Comparison of ENCODE assay signal across 20 cellular contexts in genomic region chr5:16896767-16897166, GRCh38. TPM values are rescaled to one million over a fixed set of nuclear protein-coding genes. Genes with fewer than 3 reads are reported as not detected.
DNase-seq lines count a peak whose midpoint lies in the region; ATAC-seq and TF ChIP-seq lines count a peak whose summit lies in the region.
"Had no signal": no experiment of that assay in that cellular context is flagged by ENCODE, and none has a peak within 500 bp of the region (broad histone marks: within the 10 kb centered on the region; RNA-seq: fewer than 3 reads in every experiment).

No MANE protein-coding gene starts in this region.

- CTCF ChIA-PET in WTC11 (lab: Charles Lee), result interaction anchor here (1.2 to 1.5 kb wide), 2 partner anchors 236 to 293 kb away, joined by 4 to 6 read pairs; no protein-coding TSS in a partner anchor
- CTCF ChIA-PET in activated CD4-positive, alpha-beta T cell treated with anti-CD3 and anti-CD28 coated beads, Interleukin-2, amount 10 ng/mL, durations not matched to agents 7 days and 5 days (lab: Charles Lee), result no interaction called here

- H4K8ac ChIP-seq in mesendoderm (ENCODE audit: low read depth, low read length), result no peak overlapping the region

- intact Hi-C loops in stomach (cut with DNase I; ENCODE audit: low total_unique reads), result no loop called here

- TF ChIP-seq EP300 in stomach (IDR thresholded peaks at IDR 0.05), result no peak

- H3K4me3 Mint-ChIP-seq in WTC11, result peak overlapping the region; percentile 8; the same call in 1 of the 2 replicates
- H3K4me3 Mint-ChIP-seq in activated CD4-positive, alpha-beta T cell treated with anti-CD3 and anti-CD28 coated beads, Interleukin-2, amount 10 ng/mL, durations not matched to agents 7 days and 5 days, result no peak overlapping the region
- H3K4me3 Mint-ChIP-seq: activated CD4-positive, alpha-beta memory T cell treated with anti-CD3 and anti-CD28 coated beads, Interleukin-2, amount 10 ng/mL, durations not matched to agents 7 days and 5 days; memory B cell; stimulated activated naive CD8-positive, alpha-beta T cell treated with anti-CD3 and anti-CD28 coated beads, Interleukin-15, amount 100 ng/mL, for 72 hours had no signal

- H3K23ac ChIP-seq in mesendoderm (ENCODE audit: low read length), result no peak overlapping the region

- no peak overlapping the region for H4K5ac ChIP-seq in mesendoderm (ENCODE audit: low read length)

- H3K27me3 ChIP-seq in HUES48 (ENCODE audit: control insufficient read depth, insufficient read depth, low read length) (no peaks in the 10 kb centered on the region), mesendoderm (ENCODE audit: insufficient read depth, low read length, poor library complexity) (no peaks in the 10 kb centered on the region), stomach (no peaks in the 10 kb centered on the region)
- H3K27me3 ChIP-seq: upper lobe of left lung had no signal

- H3K4me3 ChIP-seq in HUES48 (ENCODE audit: low read depth, low read length), result no peak overlapping the region
- H3K4me3 ChIP-seq in mesendoderm (ENCODE audit: low read length), result no peak overlapping the region
- no peak overlapping the region for H3K4me3 ChIP-seq in stomach
- H3K4me3 ChIP-seq: upper lobe of left lung had no signal

- H3K79me2 ChIP-seq in mesendoderm (ENCODE audit: control insufficient read depth, insufficient read depth, low read length), result peaks cover 7% of the 10 kb centered on the region

- H3K4ac ChIP-seq in mesendoderm (ENCODE audit: low read depth, low read length), result no peak overlapping the region

- no peaks in the 10 kb centered on the region for H3K36me3 ChIP-seq in HUES48 (ENCODE audit: control insufficient read depth, insufficient read depth, low read length)
- H3K36me3 ChIP-seq in mesendoderm (ENCODE audit: control insufficient read depth, insufficient read depth, low read length), result no peaks in the 10 kb centered on the region
- no peaks in the 10 kb centered on the region for H3K36me3 ChIP-seq in stomach
- H3K36me3 ChIP-seq: upper lobe of left lung had no signal

- TF ChIP-seq CTCF in WTC11 (IDR thresholded peaks at IDR 0.05) (no peak), stomach (IDR thresholded peaks at IDR 0.05) (no peak)

- H3K4me1 ChIP-seq in HUES48 (ENCODE audit: control insufficient read depth, insufficient read depth, low read length) (peaks cover 60% of the 10 kb centered on the region), mesendoderm (ENCODE audit: control insufficient read depth, low read depth, low read length) (peaks cover 39% of the 10 kb centered on the region), stomach (peaks cover 46 to 74% (median 63%) of the 10 kb centered on the region in 4 donors)

- no CpG with 5 or more reads among the region's 4 CpGs for WGBS in mesendoderm (ENCODE audit: extremely low coverage, insufficient coverage, low lambda C conversion rate)
- WGBS in stomach, 5 donors, result 19 to 46% (median 32%) methylated on average over 4 of the region's 4 CpGs

- peak overlapping the region; percentile 93 for H3K27ac Mint-ChIP-seq in WTC11
- H3K27ac Mint-ChIP-seq in activated CD4-positive, alpha-beta T cell treated with anti-CD3 and anti-CD28 coated beads, Interleukin-2, amount 10 ng/mL, durations not matched to agents 7 days and 5 days, result no peak overlapping the region
- H3K27ac Mint-ChIP-seq: activated CD4-positive, alpha-beta memory T cell treated with anti-CD3 and anti-CD28 coated beads, Interleukin-2, amount 10 ng/mL, durations not matched to agents 7 days and 5 days; memory B cell; stimulated activated naive CD8-positive, alpha-beta T cell treated with anti-CD3 and anti-CD28 coated beads, Interleukin-15, amount 100 ng/mL, for 72 hours had no signal

- H3K79me1 ChIP-seq in mesendoderm (ENCODE audit: low read length), result peaks cover 7% of the 10 kb centered on the region

- H2AK5ac ChIP-seq in mesendoderm (ENCODE audit: low read length), result no peak overlapping the region

- H3K4me1 Mint-ChIP-seq in WTC11, result peaks cover 76% of the 10 kb centered on the region
- H3K4me1 Mint-ChIP-seq in activated CD4-positive, alpha-beta T cell treated with anti-CD3 and anti-CD28 coated beads, Interleukin-2, amount 10 ng/mL, durations not matched to agents 7 days and 5 days, result no peaks in the 10 kb centered on the region
- H3K4me1 Mint-ChIP-seq: activated CD4-positive, alpha-beta memory T cell treated with anti-CD3 and anti-CD28 coated beads, Interleukin-2, amount 10 ng/mL, durations not matched to agents 7 days and 5 days; memory B cell; stimulated activated naive CD8-positive, alpha-beta T cell treated with anti-CD3 and anti-CD28 coated beads, Interleukin-15, amount 100 ng/mL, for 72 hours had no signal

- DNase-seq in WTC11 (ENCODE audit: low spot score) (no peak), mesendoderm (no peak), stomach (no peak), kidney glomerular epithelial cell (lab: John Stamatoyannopoulos, UW) (no peak)
- no peak for DNase-seq in activated CD4-positive, alpha-beta T cell treated with anti-CD3 and anti-CD28 coated beads, Interleukin-2, amount 10 ng/mL, durations not matched to agents 7 days and 5 days
- DNase-seq: activated CD4-positive, alpha-beta memory T cell treated with anti-CD3 and anti-CD28 coated beads, Interleukin-2, amount 10 ng/mL, durations not matched to agents 7 days and 5 days; activated gamma-delta T cell; activated T-cell treated with anti-CD3 and anti-CD28 coated beads for 4 hours; dermis blood vessel endothelial cell; GOT3; NCI-H2081; NCI-H524; SHP77; stimulated activated CD4-positive, alpha-beta T cell treated with anti-CD3 and anti-CD28 coated beads, Interleukin-4, amount 100 ng/mL, for 24 hours; stimulated activated naive CD8-positive, alpha-beta T cell treated with anti-CD3 and anti-CD28 coated beads, Interleukin-15, amount 100 ng/mL, for 72 hours; upper lobe of left lung had no signal

- H3K27me3 Mint-ChIP-seq in WTC11 (ENCODE audit: low read depth), result no peaks in the 10 kb centered on the region
- no peaks in the 10 kb centered on the region for H3K27me3 Mint-ChIP-seq in activated CD4-positive, alpha-beta T cell treated with anti-CD3 and anti-CD28 coated beads, Interleukin-2, amount 10 ng/mL, durations not matched to agents 7 days and 5 days
- H3K27me3 Mint-ChIP-seq: activated CD4-positive, alpha-beta memory T cell treated with anti-CD3 and anti-CD28 coated beads, Interleukin-2, amount 10 ng/mL, durations not matched to agents 7 days and 5 days; memory B cell had no signal

- POLR2A ChIA-PET in WTC11 (lab: Charles Lee), result no interaction called here
- POLR2A ChIA-PET in activated CD4-positive, alpha-beta T cell treated with anti-CD3 and anti-CD28 coated beads, Interleukin-2, amount 10 ng/mL, durations not matched to agents 7 days and 5 days (lab: Charles Lee), result no interaction called here

- peak overlapping the region; percentile 47 for H3K18ac ChIP-seq in mesendoderm (ENCODE audit: low read length)

- H3K27ac ChIP-seq in HUES48 (ENCODE audit: low read depth, low read length), result peak overlapping the region; percentile 57
- H3K27ac ChIP-seq in mesendoderm (ENCODE audit: low read depth, low read length), result no peak overlapping the region
- H3K27ac ChIP-seq in stomach, result peak overlapping the region; percentile 33 to 76 (median 59)

- TF ChIP-seq POLR2A in stomach (IDR thresholded peaks at IDR 0.05), result no peak

- no peak overlapping the region for H3K4me2 ChIP-seq in mesendoderm (ENCODE audit: low read length)

- H2BK120ac ChIP-seq in mesendoderm (ENCODE audit: low read depth, low read length), result no peak overlapping the region

- no peak overlapping the region for H3K9ac ChIP-seq in HUES48 (ENCODE audit: low read depth, low read length)
- H3K9ac ChIP-seq in mesendoderm (ENCODE audit: low read length), result no peak overlapping the region

- no peaks in the 10 kb centered on the region for H3K9me3 Mint-ChIP-seq in WTC11
- no peaks in the 10 kb centered on the region for H3K9me3 Mint-ChIP-seq in activated CD4-positive, alpha-beta T cell treated with anti-CD3 and anti-CD28 coated beads, Interleukin-2, amount 10 ng/mL, durations not matched to agents 7 days and 5 days
- H3K9me3 Mint-ChIP-seq: activated CD4-positive, alpha-beta memory T cell treated with anti-CD3 and anti-CD28 coated beads, Interleukin-2, amount 10 ng/mL, durations not matched to agents 7 days and 5 days; stimulated activated naive CD8-positive, alpha-beta T cell treated with anti-CD3 and anti-CD28 coated beads, Interleukin-15, amount 100 ng/mL, for 72 hours had no signal

- H3K56ac ChIP-seq in mesendoderm (ENCODE audit: low read length), result no peak overlapping the region

- ATAC-seq in WTC11 (no peak), HG03108 (IDR thresholded peaks at IDR 0.05; ENCODE audit: unreplicated experiment) (no peak)
- ATAC-seq: stimulated activated naive CD8-positive, alpha-beta T cell treated with anti-CD3 and anti-CD28 coated beads, Interleukin-15, amount 100 ng/mL, for 72 hours had no signal

- H2BK5ac ChIP-seq in mesendoderm (ENCODE audit: low read length), result no peak overlapping the region

- H3K9me3 ChIP-seq in HUES48 (ENCODE audit: control insufficient read depth, insufficient read depth, low read length), result no peaks in the 10 kb centered on the region
- H3K9me3 ChIP-seq in stomach, result no peaks in the 10 kb centered on the region
- H3K9me3 ChIP-seq: upper lobe of left lung had no signal

- H2BK15ac ChIP-seq in mesendoderm (replicated peaks; ENCODE audit: low read depth), result no peak overlapping the region

- no peaks in the 10 kb centered on the region for H3K36me3 Mint-ChIP-seq in WTC11
- no peaks in the 10 kb centered on the region for H3K36me3 Mint-ChIP-seq in activated CD4-positive, alpha-beta T cell treated with anti-CD3 and anti-CD28 coated beads, Interleukin-2, amount 10 ng/mL, durations not matched to agents 7 days and 5 days (ENCODE audit: low read depth)
- H3K36me3 Mint-ChIP-seq: memory B cell had no signal

TF ChIP-seq in WTC11, 78 proteins besides CTCF, POLR2A, EP300 and RAD21 (continues in another document):
- TF ChIP-seq RELA (CRISPR knock-in tag; IDR thresholded peaks at IDR 0.05; ENCODE audit: borderline replicate concordance) (no peak), MYBL2 (CRISPR knock-in tag; IDR thresholded peaks at IDR 0.05) (no peak), ZNF317 (CRISPR knock-in tag; IDR thresholded peaks at IDR 0.05; ENCODE audit: borderline replicate concordance, low read depth) (no peak)

RNA-seq across cellular contexts. Expression of gene MYO10, which starts 39.3 kb away (rescaled TPM):
- 89.8 to 90.8 TPM (median 90.7 TPM) in 3 replicates for total RNA-seq in WTC11 (2021)
- 30.7 TPM for polyA plus RNA-seq in mesendoderm (2013, experiment 1 of 2)
- polyA plus RNA-seq in mesendoderm (2013, experiment 2 of 2), result 31.3 TPM
- 100 to 1,000 TPM in 3 of 5 donors, 10 to 100 TPM in 2; 53.8 to 233 (median 129) TPM for total RNA-seq in stomach
- 10 to 100 TPM in 2 of 3 donors, 1 to 10 TPM in 1; 6.8 to 18.1 (median 13.7) TPM for polyA plus RNA-seq in stomach
- total RNA-seq in activated CD4-positive, alpha-beta T cell treated with anti-CD3 and anti-CD28 coated beads, Interleukin-2, amount 10 ng/mL, durations not matched to agents 7 days and 5 days, result under 1 TPM in 1 of 2 experiments, not detected in 1; 0.08 TPM
- total RNA-seq: T-helper 1 cell treated with Interleukin-12 subunit alpha and Interleukin-12 subunit beta and Interleukin-4 antibody, amounts not matched to agents 30 ng/mL and 1 ng/mL, for 36 hours had no signal

Comparison
In these comparisons a context has a peak if more than half of its experiments do, and no peak if none do; other contexts are left out.
1. RNA of gene MYO10, which starts 39.3 kb away (total RNA-seq): 53.8 to 233 TPM in stomach and 89.8 to 90.8 TPM in WTC11; 0.08 TPM in activated CD4-positive, alpha-beta T cell treated with anti-CD3 and anti-CD28 coated beads, Interleukin-2, amount 10 ng/mL, durations not matched to agents 7 days and 5 days; every median in the first group is over 10 times any median in the second.